30 cellular contexts compared by ENCODE assay signal in the genomic region with DNA sequence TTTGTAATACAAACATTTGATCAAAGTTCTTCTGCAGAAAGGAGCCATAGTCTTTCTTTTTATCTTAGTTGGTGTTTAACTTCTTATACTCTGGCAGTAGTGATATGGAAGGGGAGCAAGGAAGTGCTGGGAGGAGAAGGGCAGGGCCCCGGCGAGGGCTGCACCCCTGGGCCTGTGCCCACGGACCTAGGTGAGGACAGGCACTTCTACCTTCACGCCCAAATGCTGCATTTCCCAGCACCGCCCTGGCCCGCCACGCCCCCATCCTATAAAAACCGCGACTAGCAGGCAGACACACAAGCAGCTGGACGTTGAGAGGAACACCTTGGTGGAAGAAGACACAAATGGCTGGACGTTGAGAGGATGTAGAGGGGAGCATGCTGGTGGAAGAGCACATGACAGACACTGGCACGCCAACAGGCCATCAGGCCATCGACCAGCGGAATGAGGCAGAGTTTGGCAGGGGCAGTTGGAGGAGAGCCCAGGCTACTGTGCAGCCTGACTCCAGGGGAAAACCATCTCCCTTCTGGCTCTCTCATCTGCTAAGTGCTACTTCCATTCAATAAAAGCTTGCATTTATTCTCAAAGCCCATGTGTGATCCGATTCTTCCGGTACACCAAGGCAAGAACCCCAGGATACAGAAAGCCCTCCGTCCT.
DNase-seq lines count a peak whose midpoint lies in the region; ATAC-seq, FAIRE-seq and TF ChIP-seq lines count a peak whose summit lies in the region.
"Had no signal": no experiment of that assay in that cellular context is flagged by ENCODE, and none has a peak within 500 bp of the region (broad histone marks: within the 10 kb centered on the region; RNA-seq: fewer than 3 reads in every experiment).

No MANE protein-coding gene starts in this region.

- no peak overlapping the region for H4K8ac ChIP-seq in H1 (ENCODE audit: extremely low read depth, insufficient read depth, low read length)

- H3K9me3 Mint-ChIP-seq in nephron progenitor cell: no peaks in the 10 kb centered on the region
- H3K9me3 Mint-ChIP-seq: activated CD4-positive, alpha-beta memory T cell treated with anti-CD3 and anti-CD28 coated beads for 36 hours; activated T-helper 17 cell treated with anti-CD3 and anti-CD28 coated beads, Interleukin-2, amount 50 U/mL, for 72 hours; H9 had no signal

- no peak for TF ChIP-seq POLR2A in H1 (IDR thresholded peaks at IDR 0.05; ENCODE audit: control extremely low read depth in 1 of 2, low read depth in 2 of 2, low read length in 2 of 2)

- no peak overlapping the region for H2BK15ac ChIP-seq in H1 (ENCODE audit: low read length)

- H3K27me3 Mint-ChIP-seq in nephron progenitor cell (ENCODE audit: low read depth, poor library complexity): no peaks in the 10 kb centered on the region
- H3K27me3 Mint-ChIP-seq: activated CD4-positive, alpha-beta memory T cell treated with anti-CD3 and anti-CD28 coated beads for 36 hours; activated naive CD8-positive, alpha-beta T cell; activated T-helper 17 cell treated with anti-CD3 and anti-CD28 coated beads, Interleukin-2, amount 50 U/mL, for 72 hours; naive B cell had no signal

- no peaks in the 10 kb centered on the region for H3K9me3 ChIP-seq in H1 (ENCODE audit: insufficient read depth in 2 of 2, low read depth in 1 of 2, low read length in 1 of 2)
- H3K9me3 ChIP-seq: gastrocnemius medialis, MG63, suprapubic skin had no signal

- no peak overlapping the region for H4K5ac ChIP-seq in H1 (ENCODE audit: insufficient read length, low read depth, low read length)

- no peak for ATAC-seq in HG02571 (IDR thresholded peaks at IDR 0.05; ENCODE audit: unreplicated experiment)
- ATAC-seq: activated T-helper 17 cell treated with anti-CD3 and anti-CD28 coated beads, Interleukin-2, amount 50 U/mL, for 72 hours; gastrocnemius medialis; left cardiac atrium had no signal

- H2AFZ ChIP-seq in H1 (ENCODE audit: low read length): peak overlapping the region; percentile 48; the same call in 1 of the 2 replicates

- 80% methylated on average over 16 of the region's 17 CpGs; no CpG with 5 or more reads in 1 of the 2 experiments for WGBS in H1 (ENCODE audit: extremely low coverage in 1 of 2, insufficient coverage in 1 of 2, insufficient read length in 1 of 2, insufficient replicate concordance in 2 of 2, low coverage in 1 of 2, low lambda C conversion rate in 2 of 2, missing lambda C conversion rate in 1 of 2), 2 experiments

- no peak overlapping the region for H3K4me3 Mint-ChIP-seq in nephron progenitor cell
- H3K4me3 Mint-ChIP-seq: activated CD4-positive, alpha-beta memory T cell treated with anti-CD3 and anti-CD28 coated beads for 36 hours; activated naive CD8-positive, alpha-beta T cell; activated T-helper 17 cell treated with anti-CD3 and anti-CD28 coated beads, Interleukin-2, amount 50 U/mL, for 72 hours; H9; naive B cell had no signal

- no peaks in the 10 kb centered on the region for H3K79me1 ChIP-seq in H1 (ENCODE audit: low read depth, low read length)

- no peak for TF ChIP-seq RAD21 in H1 (IDR thresholded peaks at IDR 0.05 in 1 of 2, conservative IDR thresholded peaks at IDR 0.05 in 1 of 2; ENCODE audit: low read depth in 2 of 2, low read length in 2 of 2)

- no peak overlapping the region for H3K4ac ChIP-seq in H1 (replicated peaks; ENCODE audit: insufficient read length, low read depth, low read length)

- no peak overlapping the region for H3K18ac ChIP-seq in H1 (ENCODE audit: extremely low read depth, low read length)

- H3K14ac ChIP-seq in H1 (ENCODE audit: insufficient read length): no peak overlapping the region

- H3K4me3 ChIP-seq in H1 (ENCODE audit: extremely low read depth in 1 of 4, insufficient read depth in 2 of 4, low read depth in 3 of 4, low read length in 4 of 4): no peak overlapping the region
- H3K4me3 ChIP-seq: cardiac muscle cell, gastrocnemius medialis, MG63, suprapubic skin had no signal

- no peaks in the 10 kb centered on the region for H3K79me2 ChIP-seq in H1 (ENCODE audit: control insufficient read depth in 1 of 2, insufficient read depth in 2 of 2, low read length in 2 of 2)

- peak overlapping the region; percentile 70 for H3K27ac Mint-ChIP-seq in nephron progenitor cell
- H3K27ac Mint-ChIP-seq: activated CD4-positive, alpha-beta memory T cell treated with anti-CD3 and anti-CD28 coated beads for 36 hours; activated naive CD8-positive, alpha-beta T cell; activated T-helper 17 cell treated with anti-CD3 and anti-CD28 coated beads, Interleukin-2, amount 50 U/mL, for 72 hours; H9 had no signal

- H3K4me1 Mint-ChIP-seq in nephron progenitor cell: peaks cover 4% of the 10 kb centered on the region
- H3K4me1 Mint-ChIP-seq: activated T-helper 17 cell treated with anti-CD3 and anti-CD28 coated beads, Interleukin-2, amount 50 U/mL, for 72 hours; H9 had no signal

- H3K36me3 ChIP-seq in H1 (ENCODE audit: control insufficient read depth in 2 of 4, insufficient read depth in 4 of 4, low read length in 3 of 4): no peaks in the 10 kb centered on the region
- H3K36me3 ChIP-seq: cardiac muscle cell, gastrocnemius medialis, MG63, suprapubic skin had no signal

- H3K4me2 ChIP-seq in H1 (ENCODE audit: insufficient read depth in 1 of 2, low read depth in 2 of 2, low read length in 2 of 2): no peak overlapping the region

- no peak for TF ChIP-seq CTCF in H1 (IDR thresholded peaks at IDR 0.05; ENCODE audit: control extremely low read depth in 1 of 3, insufficient read depth in 1 of 3, low read depth in 1 of 3, low read length in 3 of 3)
- no peak for TF ChIP-seq CTCF in nephron progenitor cell (IDR thresholded peaks at IDR 0.05)

- no peak overlapping the region for H3K23ac ChIP-seq in H1 (ENCODE audit: insufficient read length)

- H4K20me1 ChIP-seq in H1 (replicated peaks in 1 of 2; ENCODE audit: control insufficient read depth in 1 of 2, insufficient read depth in 2 of 2, low read length in 2 of 2): no peaks in the 10 kb centered on the region

- no peak overlapping the region for H2BK12ac ChIP-seq in H1 (ENCODE audit: low read depth, low read length)

- FAIRE-seq in H1 (lab: Jason Lieb, UNC) (no peak), urothelium cell line (lab: Jason Lieb, UNC) (peak; percentile 83)
- FAIRE-seq: endometrium, GM19239 had no signal

- no peaks in the 10 kb centered on the region; a peak in 1 of 7 replicates for H3K4me1 ChIP-seq in H1 (replicated peaks in 1 of 4; ENCODE audit: control insufficient read depth in 3 of 4, insufficient read depth in 4 of 4, low read length in 3 of 4)
- H3K4me1 ChIP-seq: gastrocnemius medialis, suprapubic skin had no signal

- POLR2A ChIA-PET in H1 (lab: Charles Lee; ENCODE audit: partially characterized antibody): no interaction called here

- H3K27me3 ChIP-seq in H1 (replicated peaks in 1 of 4; ENCODE audit: control insufficient read depth in 3 of 4, extremely low read depth in 1 of 4, insufficient read depth in 3 of 4, low read length in 3 of 4): no peaks in the 10 kb centered on the region
- H3K27me3 ChIP-seq: cardiac muscle cell, gastrocnemius medialis, MG63, suprapubic skin had no signal

- H3K56ac ChIP-seq in H1 (replicated peaks; ENCODE audit: insufficient read length, low read depth, low read length): no peak overlapping the region

- H2BK120ac ChIP-seq in H1 (replicated peaks; ENCODE audit: low read depth, low read length): no peak overlapping the region

- peak; percentile 30 for DNase-seq in DMS 273 (lab: John Stamatoyannopoulos, UW; ENCODE audit: unreplicated experiment)
- DNase-seq in DMS 273 treated with DMSO at 0.1 percent for 48 hours (lab: John Stamatoyannopoulos, UW): no peak
- no peak for DNase-seq in H1 (ENCODE audit: low read depth in 1 of 2, low spot score in 2 of 2)
- no peak for DNase-seq in nephron progenitor cell
- DNase-seq in urothelium cell line (ENCODE audit: low spot score): no peak
- no peak for DNase-seq in NCI-H524 (lab: John Stamatoyannopoulos, UW)
- no peak for DNase-seq in DMS114 treated with DMSO at 0.1 percent for 48 hours (lab: John Stamatoyannopoulos, UW; ENCODE audit: unreplicated experiment)
- DNase-seq: activated CD4-positive, alpha-beta memory T cell treated with anti-CD3 and anti-CD28 coated beads for 36 hours; activated CD8-positive, alpha-beta memory T cell treated with anti-CD3 and anti-CD28 coated beads, Interleukin-2, amount 50 U/mL, for 4 hours; dermis blood vessel endothelial cell; gastrocnemius medialis; H9; KG1; left cardiac atrium; mesenchymal stem cell; MG63; naive B cell; NCI-H1105 treated with DMSO at 0.1 percent for 48 hours; NCI-H1930; stimulated activated CD4-positive, alpha-beta T cell treated with anti-CD3 and anti-CD28 coated beads, Interleukin-12 subunit alpha, Interleukin-12 subunit beta, amount 100 ng/mL, for 4 hours; stimulated activated CD4-positive, alpha-beta T cell treated with anti-CD3 and anti-CD28 coated beads, Interleukin-4, amount 100 ng/mL, for 1 hour; T-helper 1 cell had no signal

- no peaks in the 10 kb centered on the region for H3K36me3 Mint-ChIP-seq in nephron progenitor cell (ENCODE audit: low read depth)
- H3K36me3 Mint-ChIP-seq: activated CD4-positive, alpha-beta memory T cell treated with anti-CD3 and anti-CD28 coated beads for 36 hours; activated naive CD8-positive, alpha-beta T cell; naive B cell had no signal

- CTCF ChIA-PET in H1 (lab: Charles Lee; ENCODE audit: partially characterized antibody): interaction anchor here (1.7 kb wide), 1 partner anchor 13 kb away, joined by 5 read pairs; no protein-coding TSS in a partner anchor

- no peak overlapping the region for H4K91ac ChIP-seq in H1 (replicated peaks; ENCODE audit: insufficient read length, low read length)

- H3K27ac ChIP-seq in H1 (ENCODE audit: low read depth, low read length): no peak overlapping the region
- H3K27ac ChIP-seq: 22Rv1, cardiac muscle cell, gastrocnemius medialis, suprapubic skin had no signal

- H3K23me2 ChIP-seq in H1 (ENCODE audit: low read depth, low read length): no peaks in the 10 kb centered on the region

- no peak overlapping the region for H2AK5ac ChIP-seq in H1 (ENCODE audit: low read depth, low read length)

- no peak overlapping the region for H3K9ac ChIP-seq in H1 (replicated peaks in 1 of 4; ENCODE audit: extremely low read depth in 1 of 4, low read depth in 3 of 4, low read length in 3 of 4)

- TF ChIP-seq EP300 in H1 (IDR thresholded peaks at IDR 0.05; ENCODE audit: borderline replicate concordance in 1 of 2, low read depth in 2 of 2, low read length in 2 of 2): no peak

- no peak overlapping the region for H2BK20ac ChIP-seq in H1 (ENCODE audit: low read length)

- H2BK5ac ChIP-seq in H1 (ENCODE audit: low read depth, low read length): no peak overlapping the region

TF ChIP-seq in H1, 55 proteins besides CTCF, POLR2A, EP300 and RAD21 (continues in another document):
- TF ChIP-seq CBX5 (IDR thresholded peaks at IDR 0.05; ENCODE audit: low read depth, low read length) (no peak), NRF1 (IDR thresholded peaks at IDR 0.05; ENCODE audit: low read depth, low read length) (no peak), RXRA (IDR thresholded peaks at IDR 0.05; ENCODE audit: insufficient read depth, low read depth, low read length) (no peak), MAFK (IDR thresholded peaks at IDR 0.05; ENCODE audit: low read depth, low read length) (no peak), TEAD4 (IDR thresholded peaks at IDR 0.05; ENCODE audit: low read depth, low read length) (no peak), EGR1 (IDR thresholded peaks at IDR 0.05; ENCODE audit: borderline replicate concordance, low read depth, low read length) (no peak), PHF8 (conservative IDR thresholded peaks at IDR 0.05; ENCODE audit: low read depth, low read length) (no peak)
